ENCODE assay signal across 8 cellular contexts in genomic region chr11:82900277-82901164, GRCh38. TPM values are rescaled to one million over a fixed set of nuclear protein-coding genes. Genes with fewer than 3 reads are reported as not detected.
DNase-seq lines count a peak whose midpoint lies in the region; ATAC-seq lines count a peak whose summit lies in the region.

Gene PRCP (minus strand): TSS chr11:82900430. CDS start chr11:82900402, 28 bp downstream.

- no peaks in the 10 kb centered on the region for H3K4me1 ChIP-seq in mesodermal cell (ENCODE audit: control insufficient read depth, insufficient read depth, low read length, poor library complexity, severe bottlenecking)

- H3K27ac ChIP-seq in mesodermal cell (ENCODE audit: low read depth, low read length, severe bottlenecking), result peak within 1 kb of the TSS; percentile 60

- H3K4me3 ChIP-seq in mesodermal cell (ENCODE audit: extremely low read depth, insufficient read depth, low read length, poor library complexity, severe bottlenecking), result peak within 1 kb of the TSS; percentile 71

- no peaks in the 10 kb centered on the region for H3K9me3 ChIP-seq in mesodermal cell (ENCODE audit: control insufficient read depth, low read length)

- in situ Hi-C loops in endometrial microvascular endothelial cells (cut with HindIII; ENCODE audit: inconsistent ontology term, low pct_unique_long_range_greater_than_20kb, low sequenced_read_pairs), result loop anchor here (25.0 kb wide), 1 partner anchor 262 kb away; the partner anchor contains the start of gene PCF11

- DNase-seq in COLO829 (ENCODE audit: low spot score) (peak; percentile 94), HT1080 (ENCODE audit: low read depth) (peak; percentile 95), NOMO-1 treated with dmso at 0.1 percent for 144 hours (lab: John Stamatoyannopoulos, UW; ENCODE audit: unreplicated experiment) (peak; percentile 93)
- peak; percentile 88 for DNase-seq in activated CD8-positive, alpha-beta memory T cell treated with anti-CD3 and anti-CD28 coated beads, Interleukin-2, amount 50 U/mL, for 1 hour (ENCODE audit: extremely low read depth)
- peak; percentile 83 to 89 for DNase-seq in stimulated activated CD8-positive, alpha-beta memory T cell treated with anti-CD3 and anti-CD28 coated beads, Interleukin-15, amount 100 ng/mL, for 4 hours (ENCODE audit: low read depth in 2 of 2)

- 0 to 1% methylated on average over 33 to 38 of the region's 40 CpGs for WGBS in mesodermal cell (ENCODE audit: insufficient coverage in 2 of 2), 2 experiments

- H3K36me3 ChIP-seq in mesodermal cell (ENCODE audit: control insufficient read depth, insufficient read depth, low read length), result no peaks in the 10 kb centered on the region

- peak; percentile 77 for ATAC-seq in GM21360 (IDR thresholded peaks at IDR 0.05; ENCODE audit: unreplicated experiment)

RNA-seq across cellular contexts. Expression of gene PRCP, which starts in this region (rescaled TPM):
- total RNA-seq in HT1080 (2014; rRNA removed; shearing (Covaris generic)), result 23.1 and 31.0 TPM in 2 replicates
- 41.4 and 46.5 TPM in 2 replicates for polyA plus RNA-seq in HT1080 (2015; cell fraction: cytosol; rRNA removed)
- 61.6 and 66.9 TPM in 2 replicates for polyA plus RNA-seq in HT1080 (2015; cell fraction: nucleus; rRNA removed)
- total RNA-seq in endometrial microvascular endothelial cells (ENCODE audit: inconsistent ontology term), result 55.9 TPM
- polyA plus RNA-seq in mesodermal cell (2013, experiment 1 of 2), result 151 TPM
- polyA plus RNA-seq in mesodermal cell (2013, experiment 2 of 2), result 141 TPM

Comparison
In these comparisons a context has a peak if more than half of its experiments do, and no peak if none do; other contexts are left out.
1. Peak in every context shown above with its lines: DNase-seq, ATAC-seq, H3K4me3 ChIP-seq and H3K27ac ChIP-seq.